Comparison of ENCODE assay signal across 7 cellular contexts in genomic region chr1:161725888-161726630, GRCh38. TPM values are rescaled to one million over a fixed set of nuclear protein-coding genes. Genes with fewer than 3 reads are reported as not detected.
A peak's percentile ranks its signal among the peaks of the same experiment; 100 is the strongest.
DNase-seq lines count a peak whose midpoint lies in the region; ATAC-seq and TF ChIP-seq lines count a peak whose summit lies in the region.

No MANE protein-coding gene starts in this region.

- H3K36me3 Mint-ChIP-seq in activated CD8-positive, alpha-beta memory T cell treated with anti-CD3 and anti-CD28 coated beads, Interleukin-2, amount 10 ng/mL, durations not matched to agents 7 days and 5 days = no peaks in the 10 kb centered on the region

- CTCF ChIA-PET in activated CD8-positive, alpha-beta memory T cell treated with anti-CD3 and anti-CD28 coated beads, Interleukin-2, amount 10 ng/mL, durations not matched to agents 7 days and 5 days (lab: Charles Lee) = interaction anchor here (0.5 to 6.1 kb wide), 11 partner anchors 9 to 538 kb away, joined by 3 to 118 read pairs (median 4); partner anchors contain the start of gene DUSP12

- peaks cover 54% of the 10 kb centered on the region for H3K27me3 Mint-ChIP-seq in activated CD8-positive, alpha-beta memory T cell treated with anti-CD3 and anti-CD28 coated beads, Interleukin-2, amount 10 ng/mL, durations not matched to agents 7 days and 5 days

- ATAC-seq in HG02623 (IDR thresholded peaks at IDR 0.05; ENCODE audit: unreplicated experiment) = peak; percentile 13
- ATAC-seq in activated CD8-positive, alpha-beta memory T cell treated with anti-CD3 and anti-CD28 coated beads, Interleukin-2, amount 10 ng/mL, durations not matched to agents 7 days and 5 days = peak; percentile 35

- TF ChIP-seq CTCF in GM12873 (IDR thresholded peaks at IDR 0.05; ENCODE audit: insufficient read depth, low read depth, low read length, missing control alignments) = peak; percentile 36
- TF ChIP-seq CTCF in epithelial cell of proximal tubule (conservative IDR thresholded peaks at IDR 0.05; ENCODE audit: low read depth, low read length) = peak; percentile 38

- H3K27ac ChIP-seq in temporal lobe (ENCODE audit: low read depth, low read length) = peak overlapping the region; percentile 74

- peak overlapping the region; percentile 79 for H3K4me3 Mint-ChIP-seq in activated CD8-positive, alpha-beta memory T cell treated with anti-CD3 and anti-CD28 coated beads, Interleukin-2, amount 10 ng/mL, durations not matched to agents 7 days and 5 days

- H3K4me1 Mint-ChIP-seq in activated CD8-positive, alpha-beta memory T cell treated with anti-CD3 and anti-CD28 coated beads, Interleukin-2, amount 10 ng/mL, durations not matched to agents 7 days and 5 days = peaks cover 55% of the 10 kb centered on the region

- no peaks in the 10 kb centered on the region for H3K9me3 Mint-ChIP-seq in activated CD8-positive, alpha-beta memory T cell treated with anti-CD3 and anti-CD28 coated beads, Interleukin-2, amount 10 ng/mL, durations not matched to agents 7 days and 5 days (ENCODE audit: low read depth)

- peak; percentile 61 to 92 for DNase-seq in NCI-H526 (lab: John Stamatoyannopoulos, UW)
- DNase-seq in activated CD8-positive, alpha-beta memory T cell treated with anti-CD3 and anti-CD28 coated beads, Interleukin-2, amount 10 ng/mL, durations not matched to agents 7 days and 5 days = peak; percentile 57
- DNase-seq in epithelial cell of proximal tubule (ENCODE audit: low read depth) = no peak
- peak; percentile 13 for DNase-seq in mucosa of gallbladder (ENCODE audit: low spot score)

- H3K4me3 ChIP-seq in epithelial cell of proximal tubule (ENCODE audit: low read depth, low read length) = peak overlapping the region; percentile 78

- H3K27ac Mint-ChIP-seq in activated CD8-positive, alpha-beta memory T cell treated with anti-CD3 and anti-CD28 coated beads, Interleukin-2, amount 10 ng/mL, durations not matched to agents 7 days and 5 days = peak overlapping the region; percentile 82

RNA-seq across cellular contexts. Expression of gene FCRLB, which starts 4.7 kb away (rescaled TPM):
- 1 to 10 TPM in 1 of 2 experiments, under 1 TPM in 1; 0.63 to 1.1 TPM for total RNA-seq in activated CD8-positive, alpha-beta memory T cell treated with anti-CD3 and anti-CD28 coated beads, Interleukin-2, amount 10 ng/mL, durations not matched to agents 7 days and 5 days
- 1.5 and 3.6 TPM in 2 replicates for total RNA-seq in epithelial cell of proximal tubule
- 0.23 TPM for total RNA-seq in mucosa of gallbladder
- 0.74 TPM for total RNA-seq in temporal lobe

RNA-seq across cellular contexts. Expression of gene FCRLA, which starts 19.0 kb away (rescaled TPM):
- not detected for total RNA-seq in activated CD8-positive, alpha-beta memory T cell treated with anti-CD3 and anti-CD28 coated beads, Interleukin-2, amount 10 ng/mL, durations not matched to agents 7 days and 5 days
- 0.35 TPM in 1 of 2 replicates, not detected in the other for total RNA-seq in epithelial cell of proximal tubule
- 0.26 TPM for total RNA-seq in mucosa of gallbladder
- total RNA-seq in temporal lobe = 0.49 TPM

RNA-seq across cellular contexts. Expression of gene DUSP12, which starts 23.5 kb away (rescaled TPM):
- total RNA-seq in activated CD8-positive, alpha-beta memory T cell treated with anti-CD3 and anti-CD28 coated beads, Interleukin-2, amount 10 ng/mL, durations not matched to agents 7 days and 5 days = 10 to 100 TPM; 27.2 to 34.5 TPM
- 26.2 and 32.9 TPM in 2 replicates for total RNA-seq in epithelial cell of proximal tubule
- 15.4 TPM for total RNA-seq in mucosa of gallbladder
- 47.7 TPM for total RNA-seq in temporal lobe

RNA-seq across cellular contexts. Expression of gene ATF6, which starts 40.1 kb away (rescaled TPM):
- 10 to 100 TPM; 16.8 to 21.3 TPM for total RNA-seq in activated CD8-positive, alpha-beta memory T cell treated with anti-CD3 and anti-CD28 coated beads, Interleukin-2, amount 10 ng/mL, durations not matched to agents 7 days and 5 days
- total RNA-seq in epithelial cell of proximal tubule (16.6 and 20.6 TPM in 2 replicates), mucosa of gallbladder (23.6 TPM), temporal lobe (23.4 TPM)
